Comparison of ENCODE assay signal across 24 cellular contexts in the genomic region with DNA sequence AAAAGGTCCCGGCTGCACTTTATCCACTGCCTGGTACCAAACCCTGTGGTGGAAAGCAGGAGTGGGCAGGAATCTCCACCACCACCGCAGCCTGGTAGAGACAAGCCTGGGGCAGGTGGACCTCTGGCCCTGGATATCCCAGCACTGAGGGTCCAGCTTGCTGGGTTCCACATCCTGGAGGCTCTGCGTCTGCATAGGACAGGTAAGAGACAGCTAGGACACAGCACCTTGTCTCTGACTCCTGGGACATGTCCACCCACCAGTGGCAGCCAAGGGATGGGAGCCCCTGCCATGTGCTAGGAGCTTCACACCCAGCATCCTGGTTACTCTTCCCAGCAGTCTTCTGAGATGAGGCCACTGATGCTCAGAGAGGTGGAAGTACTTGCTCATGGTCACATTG.
"Had no signal": no experiment of that assay in that cellular context is flagged by ENCODE, and none has a peak within 500 bp of the region (broad histone marks: within the 10 kb centered on the region; RNA-seq: fewer than 3 reads in every experiment).

No MANE protein-coding gene starts in this region.

- H3K27me3 ChIP-seq: neutrophil, right atrium auricular region, right lobe of liver, tibial nerve, vagina had no signal

- H3K27ac ChIP-seq: left ventricle myocardium inferior, neutrophil, parathyroid adenoma, right atrium auricular region, right lobe of liver, tibial nerve, vagina had no signal

- DNase-seq: hippocampal formation; left ventricle myocardium inferior; mesendoderm; occipital lobe; right lobe of liver; stimulated activated CD4-positive, alpha-beta T cell treated with anti-CD3 and anti-CD28 coated beads, Interleukin-1b, Interleukin-23, amount 100 ng/mL, for 48 hours; stimulated activated CD4-positive, alpha-beta T cell treated with anti-CD3 and anti-CD28 coated beads, Interleukin-2, amount 100 ng/mL, for 48 hours; stimulated activated CD4-positive, alpha-beta T cell treated with anti-CD3 and anti-CD28 coated beads, Interleukin-4, amount 100 ng/mL, for 4 hours; stimulated activated CD8-positive, alpha-beta memory T cell treated with anti-CD3 and anti-CD28 coated beads, Interleukin-4, amount 100 ng/mL, for 48 hours; stimulated activated naive CD4-positive, alpha-beta T cell treated with Interleukin-2 at 50 U/mL for 16 hours; stimulated activated naive CD8-positive, alpha-beta T cell treated with anti-CD3 and anti-CD28 coated beads, Interleukin-15, amount 100 ng/mL, for 72 hours; substantia nigra had no signal

- H3K9me3 Mint-ChIP-seq: nephron; neural crest cell; stimulated activated memory B cell treated with anti-CD40 and anti-IgM and Interleukin-4, amounts not matched to agents 10 μg/mL and 1 μg/mL and 100 μg/mL, for 72 hours; stimulated activated naive CD8-positive, alpha-beta T cell treated with anti-CD3 and anti-CD28 coated beads, Interleukin-15, amount 100 ng/mL, for 72 hours; type B pancreatic cell had no signal

- H3K36me3 ChIP-seq: neutrophil, right lobe of liver, tibial nerve, vagina had no signal

- H3K36me3 Mint-ChIP-seq: stimulated activated memory B cell treated with anti-CD40 and anti-IgM and Interleukin-4, amounts not matched to agents 10 μg/mL and 1 μg/mL and 100 μg/mL, for 72 hours; type B pancreatic cell had no signal

- H3K9me3 ChIP-seq: left ventricle myocardium inferior, neutrophil, right atrium auricular region, right lobe of liver, tibial nerve, vagina had no signal

- H3K27ac Mint-ChIP-seq: nephron; progenitor cell of endocrine pancreas; stimulated activated memory B cell treated with anti-CD40 and anti-IgM and Interleukin-4, amounts not matched to agents 10 μg/mL and 1 μg/mL and 100 μg/mL, for 72 hours; type B pancreatic cell had no signal

- H3K4me1 Mint-ChIP-seq: nephron; stimulated activated memory B cell treated with anti-CD40 and anti-IgM and Interleukin-4, amounts not matched to agents 10 μg/mL and 1 μg/mL and 100 μg/mL, for 72 hours had no signal

- H3K4me3 ChIP-seq: left ventricle myocardium inferior, lung, right atrium auricular region, right lobe of liver, smooth muscle cell, tibial nerve, vagina had no signal

- H3K4me3 Mint-ChIP-seq: nephron; neural crest cell; stimulated activated memory B cell treated with anti-CD40 and anti-IgM and Interleukin-4, amounts not matched to agents 10 μg/mL and 1 μg/mL and 100 μg/mL, for 72 hours; stimulated activated naive CD8-positive, alpha-beta T cell treated with anti-CD3 and anti-CD28 coated beads, Interleukin-15, amount 100 ng/mL, for 72 hours; type B pancreatic cell had no signal

- H3K4me1 ChIP-seq: parathyroid adenoma, right lobe of liver, tibial nerve, vagina had no signal

- ATAC-seq: right lobe of liver; stimulated activated memory B cell treated with anti-CD40 and anti-IgM and Interleukin-4, amounts not matched to agents 10 μg/mL and 1 μg/mL and 100 μg/mL, for 72 hours; stimulated activated naive CD8-positive, alpha-beta T cell treated with anti-CD3 and anti-CD28 coated beads, Interleukin-15, amount 100 ng/mL, for 72 hours had no signal
